8 cellular contexts compared by ENCODE assay signal in genomic region chr20:52533401-52533800, GRCh38.
"Had no signal": no experiment of that assay in that cellular context is flagged by ENCODE, and none has a peak within 500 bp of the region (broad histone marks: within the 10 kb centered on the region; RNA-seq: fewer than 3 reads in every experiment).

No MANE protein-coding gene starts in this region.

- DNase-seq: GDM1, GF-D8 had no signal

- FAIRE-seq: G401.6, GM12878, GM12891, GM12892, GM18507, GM19239 had no signal

- H3K4me3 ChIP-seq: GM12878 had no signal

- ATAC-seq: GM12878 had no signal
